ENCODE assay signal across 1 cellular context in genomic region chr20:63738687-63739128, GRCh38.
TF ChIP-seq lines count a peak whose summit lies in the region.

No MANE protein-coding gene starts in this region.

TF ChIP-seq in HepG2, 621 proteins besides CTCF, POLR2A, EP300 and RAD21 (continued from another document and continues in another):
- TF ChIP-seq POLR2G (IDR thresholded peaks at IDR 0.05; ENCODE audit: low read depth, low read length) (peak; percentile 1; the same call in 1 of the 2 replicates), MIER2 (CRISPR knock-in tag; IDR thresholded peaks at IDR 0.05) (0 out of 2 replicates have a peak, but pooled peaks have one; percentile 17), NCOA1 (CRISPR knock-in tag; IDR thresholded peaks at IDR 0.05) (peak; percentile 95; the same call in 1 of the 2 replicates), NR2F1 (CRISPR knock-in tag; IDR thresholded peaks at IDR 0.05) (no peak), ZNF343 (CRISPR knock-in tag; IDR thresholded peaks at IDR 0.05) (peak; percentile 19; the same call in 1 of the 2 replicates), ZGPAT (CRISPR knock-in tag; IDR thresholded peaks at IDR 0.05) (peak; percentile 52), ZNF749 (CRISPR knock-in tag; IDR thresholded peaks at IDR 0.05; ENCODE audit: borderline replicate concordance) (no peak), THAP9 (CRISPR knock-in tag; IDR thresholded peaks at IDR 0.05; ENCODE audit: borderline replicate concordance) (peak; percentile 56; the same call in 1 of the 2 replicates), ZFP62 (CRISPR knock-in tag; IDR thresholded peaks at IDR 0.05) (0 out of 2 replicates have a peak, but pooled peaks have one; percentile 53), ZNF263 (CRISPR knock-in tag; IDR thresholded peaks at IDR 0.05) (peak; percentile 6; the same call in 1 of the 2 replicates), ZNF431 (CRISPR knock-in tag; IDR thresholded peaks at IDR 0.05; ENCODE audit: borderline replicate concordance, low read depth) (0 out of 2 replicates have a peak, but pooled peaks have one; percentile 1), DZIP1 (CRISPR knock-in tag; IDR thresholded peaks at IDR 0.05) (no peak), THAP7 (CRISPR knock-in tag; IDR thresholded peaks at IDR 0.05) (peak; percentile 56; the same call in 1 of the 2 replicates), HMGXB4 (CRISPR knock-in tag; IDR thresholded peaks at IDR 0.05; ENCODE audit: borderline replicate concordance in 1 of 2, low read depth in 1 of 2) (peak in 1 of 2 experiments; percentile 82; a peak in 2 of 4 replicates), ZNF329 (CRISPR knock-in tag; IDR thresholded peaks at IDR 0.05; ENCODE audit: low read depth) (peak; percentile 55; the same call in 1 of the 2 replicates), PATZ1 (CRISPR knock-in tag; IDR thresholded peaks at IDR 0.05) (peak; percentile 25; the same call in 1 of the 2 replicates), ZFY (CRISPR knock-in tag; IDR thresholded peaks at IDR 0.05) (0 out of 2 replicates have a peak, but pooled peaks have one; percentile 5), ZNF687 (CRISPR knock-in tag; IDR thresholded peaks at IDR 0.05) (peak; percentile 81), CHD2 (IDR thresholded peaks at IDR 0.05; ENCODE audit: low read depth, low read length) (no peak), GMEB2 (CRISPR knock-in tag; IDR thresholded peaks at IDR 0.05; ENCODE audit: low read depth) (no peak), KLF13 (CRISPR knock-in tag; IDR thresholded peaks at IDR 0.05) (peak; percentile 2; the same call in 1 of the 2 replicates), ZMYM2 (CRISPR knock-in tag; IDR thresholded peaks at IDR 0.05) (no peak), ZNF616 (CRISPR knock-in tag; IDR thresholded peaks at IDR 0.05; ENCODE audit: low read depth) (no peak), ZBTB37 (CRISPR knock-in tag; IDR thresholded peaks at IDR 0.05) (peak; percentile 48; the same call in 1 of the 2 replicates), IRF9 (CRISPR knock-in tag; IDR thresholded peaks at IDR 0.05; ENCODE audit: borderline replicate concordance) (no peak), RARG (CRISPR knock-in tag; IDR thresholded peaks at IDR 0.05; ENCODE audit: low read depth) (peak; percentile 95), NCOA5 (CRISPR knock-in tag; IDR thresholded peaks at IDR 0.05) (peak; percentile 8; the same call in 1 of the 2 replicates), FOXA3 (CRISPR knock-in tag; IDR thresholded peaks at IDR 0.05) (no peak), ZNF383 (CRISPR knock-in tag; IDR thresholded peaks at IDR 0.05; ENCODE audit: borderline replicate concordance) (peak; percentile 73; the same call in 1 of the 2 replicates), HES4 (CRISPR knock-in tag; IDR thresholded peaks at IDR 0.05; ENCODE audit: borderline replicate concordance) (no peak)
